Comparison of ENCODE assay signal across 28 cellular contexts in genomic region chr1:47784294-47784650, GRCh38.
"Had no signal": no experiment of that assay in that cellular context is flagged by ENCODE, and none has a peak within 500 bp of the region (broad histone marks: within the 10 kb centered on the region; RNA-seq: fewer than 3 reads in every experiment).

No MANE protein-coding gene starts in this region.

- H2AFZ ChIP-seq: hepatocyte had no signal

- H3K4me3 ChIP-seq: dorsolateral prefrontal cortex, gastrocnemius medialis, heart left ventricle, hepatocyte, pancreas, sigmoid colon, stomach, tibial nerve, upper lobe of left lung had no signal

- FAIRE-seq: kidney, pancreas, urothelium cell line had no signal

- H3K36me3 ChIP-seq: gastrocnemius medialis, heart left ventricle, pancreas, sigmoid colon, stomach, upper lobe of left lung had no signal

- H3K79me2 ChIP-seq: hepatocyte had no signal

- H3K4me1 ChIP-seq: pancreas had no signal

- H3K27me3 ChIP-seq: dorsolateral prefrontal cortex, gastrocnemius medialis, heart left ventricle, hepatocyte, pancreas, sigmoid colon, stomach, tibial nerve, upper lobe of left lung had no signal

- H3K27ac ChIP-seq: dorsolateral prefrontal cortex, epithelial cell of prostate, heart left ventricle, hepatocyte, pancreas, sigmoid colon, upper lobe of left lung had no signal

- DNase-seq: cortex of kidney; dorsolateral prefrontal cortex; effector CD4-positive, alpha-beta T cell; foreskin fibroblast; gastrocnemius medialis; heart left ventricle; kidney; mammary epithelial cell; mesendoderm; midbrain; naive thymus-derived CD4-positive, alpha-beta T cell; nephron progenitor cell; occipital lobe; pancreas; retina; sigmoid colon; stimulated activated CD4-positive, alpha-beta T cell treated with anti-CD3 and anti-CD28 coated beads, Interleukin-2, amount 100 ng/mL, for 24 hours; stimulated activated CD4-positive, alpha-beta T cell treated with anti-CD3 and anti-CD28 coated beads, Interleukin-4, amount 100 ng/mL, for 24 hours; stimulated activated naive CD4-positive, alpha-beta T cell treated with Interleukin-2 at 50 U/mL for 16 hours; stomach; upper lobe of left lung had no signal

- ATAC-seq: esophagus mucosa; left lobe of liver; naive thymus-derived CD4-positive, alpha-beta T cell; pancreas; stimulated activated effector memory CD8-positive, alpha-beta T cell treated with anti-CD3 and anti-CD28 coated beads, Interleukin-12 subunit alpha, Interleukin-12 subunit beta, amount 100 ng/mL, for 72 hours had no signal

- H3K9me3 ChIP-seq: gastrocnemius medialis, heart left ventricle, pancreas, sigmoid colon, stomach, tibial nerve, upper lobe of left lung had no signal

- H3K4me2 ChIP-seq: hepatocyte had no signal
